In genomic region chr12:99005601-99006000, GRCh38 we compare ENCODE assay signal across 15 cellular contexts.
DNase-seq lines count a peak whose midpoint lies in the region.
"Had no signal": no experiment of that assay in that cellular context is flagged by ENCODE, and none has a peak within 500 bp of the region (broad histone marks: within the 10 kb centered on the region; RNA-seq: fewer than 3 reads in every experiment).

No MANE protein-coding gene starts in this region.

- DNase-seq in COLO829 (ENCODE audit: low spot score): peak; percentile 20
- peak; percentile 27 for DNase-seq in NCI-H2227 (lab: John Stamatoyannopoulos, UW; ENCODE audit: unreplicated experiment)
- DNase-seq in putamen (ENCODE audit: low spot score): peak; percentile 58
- no peak for DNase-seq in NCI-H2107 (lab: John Stamatoyannopoulos, UW)
- no peak for DNase-seq in cortex of kidney (lab: John Stamatoyannopoulos, UW)
- DNase-seq in NCI-H446 (lab: John Stamatoyannopoulos, UW): no peak
- DNase-seq: CD8-positive, alpha-beta T cell; DND-41; GDM1; KBM-7; NCI-H1436; NCI-H2081 treated with DMSO at 0.1 percent for 48 hours; SK-N-SH; T-cell had no signal

- H3K27ac ChIP-seq in cingulate gyrus (ENCODE audit: low read depth, low read length): peak overlapping the region; percentile 42

Comparison
In these comparisons a context has a peak if more than half of its experiments do, and no peak if none do; other contexts are left out.
1. DNase-seq: peak in COLO829 (single experiment), NCI-H2227 (single experiment) and putamen (single experiment); none in NCI-H2107 (single experiment), cortex of kidney (single experiment) and NCI-H446 (0 of 2).